In genomic region chr6:21053612-21054011, GRCh38 we compare ENCODE assay signal across 23 cellular contexts.
DNase-seq lines count a peak whose midpoint lies in the region; ATAC-seq and TF ChIP-seq lines count a peak whose summit lies in the region.
"Had no signal": no experiment of that assay in that cellular context is flagged by ENCODE, and none has a peak within 500 bp of the region (broad histone marks: within the 10 kb centered on the region; RNA-seq: fewer than 3 reads in every experiment).

No MANE protein-coding gene starts in this region.

- H3K36me3 ChIP-seq in IMR-90 (ENCODE audit: control insufficient read depth, insufficient read depth, low read length) (no peaks in the 10 kb centered on the region), vagina (no peaks in the 10 kb centered on the region)
- H3K36me3 ChIP-seq: lower lobe of right lung, neural progenitor cell, prostate gland had no signal

- TF ChIP-seq POLR2A in IMR-90 (IDR thresholded peaks at IDR 0.05; ENCODE audit: low read depth, low read length) (no peak), vagina (IDR thresholded peaks at IDR 0.05) (no peak)

- dilution Hi-C loops in IMR-90 (cut with HindIII; ENCODE audit: low sequenced_read_pairs, unreplicated experiment): no loop called here

- no peak overlapping the region for H3K9ac ChIP-seq in IMR-90 (ENCODE audit: low read depth, low read length)
- H3K9ac ChIP-seq: neural progenitor cell had no signal

- CTCF ChIA-PET in IMR-90 (lab: Yijun Ruan, JAX): no interaction called here

- no peaks in the 10 kb centered on the region for H3K4me1 ChIP-seq in IMR-90 (ENCODE audit: control insufficient read depth, insufficient read depth, low read length)
- no peaks in the 10 kb centered on the region for H3K4me1 ChIP-seq in vagina
- H3K4me1 ChIP-seq: lower lobe of right lung, neural progenitor cell, prostate gland had no signal

- no peak overlapping the region for H3K4me2 ChIP-seq in IMR-90 (ENCODE audit: low read depth, low read length)
- H3K4me2 ChIP-seq: neural progenitor cell, smooth muscle cell had no signal

- WGBS in IMR-90 (ENCODE audit: extremely low coverage in 2 of 2, insufficient read length in 1 of 2), 2 experiments: no CpG with 5 or more reads among the region's 4 CpGs

- POLR2A ChIA-PET in IMR-90 (lab: Charles Lee; ENCODE audit: unreplicated experiment): no interaction called here

- H2BK120ac ChIP-seq in IMR-90 (ENCODE audit: low read depth, low read length): no peak overlapping the region

- no peak overlapping the region for H4K91ac ChIP-seq in IMR-90 (ENCODE audit: insufficient read depth, low read depth, low read length)

- H3K27me3 ChIP-seq in IMR-90 (ENCODE audit: control insufficient read depth, insufficient read depth, low read length) (no peaks in the 10 kb centered on the region), vagina (no peaks in the 10 kb centered on the region)
- H3K27me3 ChIP-seq: neural progenitor cell had no signal

- no peak overlapping the region for H3K23ac ChIP-seq in IMR-90 (ENCODE audit: low read depth, low read length)

- H2AK5ac ChIP-seq in IMR-90 (ENCODE audit: low read depth, low read length): no peak overlapping the region

- peaks cover 2% of the 10 kb centered on the region; the same call in 1 of the 2 replicates for H3K9me3 ChIP-seq in IMR-90 (ENCODE audit: control insufficient read depth, insufficient read depth, low read length)
- no peaks in the 10 kb centered on the region for H3K9me3 ChIP-seq in vagina
- H3K9me3 ChIP-seq: prostate gland had no signal

- no peaks in the 10 kb centered on the region for H3K79me1 ChIP-seq in IMR-90 (ENCODE audit: low read depth in 1 of 2, low read length in 2 of 2)

- ATAC-seq in IMR-90 (ENCODE audit: low read depth): no peak
- ATAC-seq: lower lobe of right lung; stimulated activated naive B cell treated with anti-CD40 and anti-IgM and Interleukin-4, amounts not matched to agents 10 μg/mL and 1 μg/mL and 100 μg/mL, for 72 hours had no signal

- no peak overlapping the region for H3K14ac ChIP-seq in IMR-90 (replicated peaks; ENCODE audit: low read depth, low read length)

- no peak overlapping the region for H3K4me3 ChIP-seq in IMR-90 (ENCODE audit: insufficient read depth, low read depth, low read length)
- H3K4me3 ChIP-seq in astrocyte of the spinal cord (ENCODE audit: low read depth, low read length): no peak overlapping the region
- no peak overlapping the region for H3K4me3 ChIP-seq in fibroblast of the aortic adventitia (ENCODE audit: low read depth, low read length)
- no peak overlapping the region for H3K4me3 ChIP-seq in vagina
- H3K4me3 ChIP-seq: lower lobe of right lung, neural progenitor cell, prostate gland, smooth muscle cell had no signal

- no peak overlapping the region for H3K18ac ChIP-seq in IMR-90 (ENCODE audit: low read depth, low read length)

- TF ChIP-seq CTCF in IMR-90 (conservative IDR thresholded peaks at IDR 0.05; ENCODE audit: low read depth, low read length) (no peak), astrocyte of the spinal cord (IDR thresholded peaks at IDR 0.05; ENCODE audit: low read depth, low read length) (no peak), fibroblast of the aortic adventitia (IDR thresholded peaks at IDR 0.05; ENCODE audit: insufficient read depth, low read length) (no peak), vagina (IDR thresholded peaks at IDR 0.05) (no peak)

- H2BK20ac ChIP-seq in IMR-90 (ENCODE audit: low read depth, low read length): no peak overlapping the region

- H2BK15ac ChIP-seq in IMR-90 (ENCODE audit: low read depth, low read length): no peak overlapping the region

- no TSS peak for BruUV-seq in IMR-90 (replicated peaks; lab: Mats Ljungman, UMichigan)

- in situ Hi-C loops in IMR-90 (cut with MboI; ENCODE audit: low sequenced_read_pairs) (no loop called here), astrocyte of the spinal cord (cut with HindIII; ENCODE audit: low sequenced_read_pairs) (no loop called here)

- H3K9me1 ChIP-seq in IMR-90 (ENCODE audit: insufficient read depth, low read length): 0 out of 2 replicates have a peak, but pooled peaks cover 3% of the 10 kb centered on the region

- H3K4ac ChIP-seq in IMR-90 (ENCODE audit: low read depth, low read length): no peak overlapping the region

- H4K5ac ChIP-seq in IMR-90 (ENCODE audit: low read depth, low read length): no peak overlapping the region

- TF ChIP-seq RAD21 in IMR-90 (IDR thresholded peaks at IDR 0.05; ENCODE audit: low read length): no peak

- no peak overlapping the region for H3K56ac ChIP-seq in IMR-90 (ENCODE audit: extremely low read depth, insufficient read depth, low read length)

- H2AFZ ChIP-seq in IMR-90 (replicated peaks; ENCODE audit: low read length, poor library complexity): no peak overlapping the region
- H2AFZ ChIP-seq: neural progenitor cell had no signal

- intact Hi-C loops in IMR-90 (cut with micrococcal nuclease): no loop called here
- intact Hi-C loops in vagina (cut with DNase I): no loop called here

- H2BK5ac ChIP-seq in IMR-90 (ENCODE audit: low read depth, low read length, poor library complexity, severe bottlenecking): no peak overlapping the region

- H4K20me1 ChIP-seq in IMR-90 (ENCODE audit: insufficient read depth, low read length): no peaks in the 10 kb centered on the region

- DNase-seq in EH (ENCODE audit: low read depth) (peak; percentile 27), IMR-90 (peak; percentile 37), astrocyte of the spinal cord (ENCODE audit: low read depth, low spot score) (peak; percentile 12), fibroblast of the aortic adventitia (ENCODE audit: low read depth) (peak; percentile 17), NCI-H1105 treated with DMSO at 0.1 percent for 48 hours (lab: John Stamatoyannopoulos, UW) (no peak), vagina (ENCODE audit: extremely low spot score in 2 of 2) (no peak)
- DNase-seq in activated CD4-positive, CD25-positive, alpha-beta regulatory T cell (lab: John Stamatoyannopoulos, UW): no peak
- DNase-seq: activated CD4-positive, alpha-beta memory T cell treated with anti-CD3 and anti-CD28 coated beads, Interleukin-2, amount 10 ng/mL, durations not matched to agents 7 days and 5 days; activated naive CD4-positive, alpha-beta T cell; activated T-cell treated with anti-CD3 and anti-CD28 coated beads, Interleukin-2, amount 50 U/mL, for 24 hours; amniotic stem cell; CD4-positive, alpha-beta T cell; H7; islet precursor cell; lower lobe of right lung; NCI-H1092 treated with DMSO at 0.1 percent for 48 hours; NCI-H2081; NCI-H446 treated with DMSO at 0.1 percent for 48 hours; stimulated activated naive B cell treated with anti-CD40 and anti-IgM and Interleukin-4, amounts not matched to agents 10 μg/mL and 1 μg/mL and 100 μg/mL, for 72 hours; T-helper 9 cell had no signal

- H2AK9ac ChIP-seq in IMR-90 (replicated peaks; ENCODE audit: low read depth, low read length, poor library complexity): no peak overlapping the region

- no peak overlapping the region for H4K8ac ChIP-seq in IMR-90 (ENCODE audit: low read depth in 2 of 2, low read length in 2 of 2)

- no peak overlapping the region for H3K27ac ChIP-seq in IMR-90 (ENCODE audit: insufficient read depth, low read length)
- no peak overlapping the region for H3K27ac ChIP-seq in vagina
- H3K27ac ChIP-seq: lower lobe of right lung, neural progenitor cell, prostate gland had no signal

TF ChIP-seq in IMR-90, 13 proteins besides CTCF, POLR2A, EP300 and RAD21:
- no peak for TF ChIP-seq MAFK (IDR thresholded peaks at IDR 0.05; ENCODE audit: low read depth, low read length)
- TF ChIP-seq USF2 (IDR thresholded peaks at IDR 0.05; ENCODE audit: low read depth, low read length): no peak
- peak; percentile 72 for TF ChIP-seq CEBPB (IDR thresholded peaks at IDR 0.05; ENCODE audit: low read depth, low read length)
- TF ChIP-seq RCOR1 (IDR thresholded peaks at IDR 0.05; ENCODE audit: insufficient replicate concordance, low read length): no peak
- no peak for TF ChIP-seq FOS (IDR thresholded peaks at IDR 0.05; ENCODE audit: low read depth, low read length)
- no peak for TF ChIP-seq MAZ (IDR thresholded peaks at IDR 0.05; ENCODE audit: borderline replicate concordance, low read depth, low read length)
- no peak for TF ChIP-seq RFX5 (IDR thresholded peaks at IDR 0.05; ENCODE audit: low read depth, low read length)
- no peak for TF ChIP-seq NFE2L2 (IDR thresholded peaks at IDR 0.05; ENCODE audit: low read depth, low read length)
TF ChIP-seq in IMR-90: peak in this region for 1.

Comparison
In these comparisons a context has a peak if more than half of its experiments do, and no peak if none do; other contexts are left out.
1. DNase-seq: peak in EH (single experiment), IMR-90 (single experiment), astrocyte of the spinal cord (single experiment) and fibroblast of the aortic adventitia (single experiment); none in NCI-H1105 treated with DMSO at 0.1 percent for 48 hours (single experiment), activated CD4-positive, CD25-positive, alpha-beta regulatory T cell (0 of 4) and vagina (0 of 2).